ENCODE assay signal across 1 cellular context in the genomic region with DNA sequence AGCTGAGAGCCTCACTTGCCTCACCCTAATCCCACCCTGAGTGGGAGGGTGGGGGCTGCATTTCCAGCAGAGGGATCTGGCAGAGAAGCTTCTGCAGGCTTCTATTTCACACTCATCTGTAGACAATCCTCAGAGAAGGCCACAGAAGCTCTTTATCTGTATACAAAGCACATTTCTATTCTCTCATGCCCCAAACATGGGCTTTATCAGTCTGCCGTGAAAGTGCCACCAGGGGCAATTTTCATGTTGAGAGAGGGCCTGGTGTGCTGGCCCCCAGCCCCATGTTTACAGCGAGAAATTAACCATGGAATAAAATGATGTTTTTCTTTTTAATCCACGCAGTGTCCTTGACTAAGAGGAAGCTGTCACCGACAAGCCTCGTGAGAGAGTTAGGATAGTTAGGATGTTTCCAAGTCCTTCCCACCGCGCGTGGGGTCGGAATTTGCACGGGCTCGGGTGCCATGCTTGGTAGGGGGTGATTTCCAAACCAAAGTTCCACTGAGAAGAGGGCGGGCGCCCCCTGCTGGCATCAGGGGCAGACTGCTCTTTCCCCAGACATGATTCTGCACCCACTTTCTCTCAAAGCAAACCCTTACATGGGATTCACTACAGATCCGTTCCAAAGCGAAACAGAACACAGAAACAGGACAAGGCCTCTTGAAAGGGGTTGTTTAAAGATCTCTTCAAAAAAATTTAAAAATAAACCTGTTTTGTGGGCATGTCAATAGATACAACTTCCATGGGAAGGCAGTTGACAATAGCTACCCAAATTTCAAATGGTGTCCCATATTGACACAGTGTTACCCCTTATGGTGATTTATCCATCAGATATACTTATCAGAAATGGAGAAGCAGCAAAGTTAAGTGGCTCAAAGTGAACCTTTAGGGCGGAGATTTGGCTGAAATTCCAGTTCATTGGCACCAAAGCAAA.
TF ChIP-seq lines count a peak whose summit lies in the region.

No MANE protein-coding gene starts in this region.

TF ChIP-seq in neural cell, 6 proteins besides CTCF, POLR2A, EP300 and RAD21 (continued from another document):
- TF ChIP-seq, protein P1, sequence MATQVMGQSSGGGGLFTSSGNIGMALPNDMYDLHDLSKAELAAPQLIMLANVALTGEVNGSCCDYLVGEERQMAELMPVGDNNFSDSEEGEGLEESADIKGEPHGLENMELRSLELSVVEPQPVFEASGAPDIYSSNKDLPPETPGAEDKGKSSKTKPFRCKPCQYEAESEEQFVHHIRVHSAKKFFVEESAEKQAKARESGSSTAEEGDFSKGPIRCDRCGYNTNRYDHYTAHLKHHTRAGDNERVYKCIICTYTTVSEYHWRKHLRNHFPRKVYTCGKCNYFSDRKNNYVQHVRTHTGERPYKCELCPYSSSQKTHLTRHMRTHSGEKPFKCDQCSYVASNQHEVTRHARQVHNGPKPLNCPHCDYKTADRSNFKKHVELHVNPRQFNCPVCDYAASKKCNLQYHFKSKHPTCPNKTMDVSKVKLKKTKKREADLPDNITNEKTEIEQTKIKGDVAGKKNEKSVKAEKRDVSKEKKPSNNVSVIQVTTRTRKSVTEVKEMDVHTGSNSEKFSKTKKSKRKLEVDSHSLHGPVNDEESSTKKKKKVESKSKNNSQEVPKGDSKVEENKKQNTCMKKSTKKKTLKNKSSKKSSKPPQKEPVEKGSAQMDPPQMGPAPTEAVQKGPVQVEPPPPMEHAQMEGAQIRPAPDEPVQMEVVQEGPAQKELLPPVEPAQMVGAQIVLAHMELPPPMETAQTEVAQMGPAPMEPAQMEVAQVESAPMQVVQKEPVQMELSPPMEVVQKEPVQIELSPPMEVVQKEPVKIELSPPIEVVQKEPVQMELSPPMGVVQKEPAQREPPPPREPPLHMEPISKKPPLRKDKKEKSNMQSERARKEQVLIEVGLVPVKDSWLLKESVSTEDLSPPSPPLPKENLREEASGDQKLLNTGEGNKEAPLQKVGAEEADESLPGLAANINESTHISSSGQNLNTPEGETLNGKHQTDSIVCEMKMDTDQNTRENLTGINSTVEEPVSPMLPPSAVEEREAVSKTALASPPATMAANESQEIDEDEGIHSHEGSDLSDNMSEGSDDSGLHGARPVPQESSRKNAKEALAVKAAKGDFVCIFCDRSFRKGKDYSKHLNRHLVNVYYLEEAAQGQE (IDR thresholded peaks at IDR 0.05; ENCODE audit: borderline replicate concordance) = no peak
- TF ChIP-seq MXI1 (conservative IDR thresholded peaks at IDR 0.05; ENCODE audit: poor library complexity, severe bottlenecking) (no peak), EZH2 (IDR thresholded peaks at IDR 0.05; ENCODE audit: borderline replicate concordance, insufficient read depth, low read length, poor library complexity, severe bottlenecking) (no peak), TAF1 (IDR thresholded peaks at IDR 0.05; ENCODE audit: low read depth) (no peak)
TF ChIP-seq in neural cell: peak in this region for 1.
